In genomic region chr1:110421159-110421777, GRCh38 we compare ENCODE assay signal across 11 cellular contexts. TPM values are rescaled to one million over a fixed set of nuclear protein-coding genes. Genes with fewer than 3 reads are reported as not detected.
DNase-seq lines count a peak whose midpoint lies in the region; ATAC-seq and TF ChIP-seq lines count a peak whose summit lies in the region.
"Had no signal": no experiment of that assay in that cellular context is flagged by ENCODE, and none has a peak within 500 bp of the region (broad histone marks: within the 10 kb centered on the region; RNA-seq: fewer than 3 reads in every experiment).

No MANE protein-coding gene starts in this region.

- no peak overlapping the region for H3K27ac ChIP-seq in psoas muscle

- no peaks in the 10 kb centered on the region for H3K36me3 ChIP-seq in psoas muscle (ENCODE audit: insufficient read depth in 1 of 2, low read depth in 1 of 2)

- no peaks in the 10 kb centered on the region for H3K4me1 ChIP-seq in psoas muscle

- no peaks in the 10 kb centered on the region for H3K9me3 ChIP-seq in psoas muscle

- no peak for DNase-seq in activated CD4-positive, CD25-positive, alpha-beta regulatory T cell treated with anti-CD3 and anti-CD28 coated beads, Interleukin-2, amount 50 U/mL, for 72 hours
- DNase-seq in OCI-M1 (lab: John Stamatoyannopoulos, UW) = peak; percentile 89
- DNase-seq in dedifferentiated amniotic fluid mesenchymal stem cell (ENCODE audit: extremely low spot score) = peak; percentile 42
- DNase-seq in psoas muscle = no peak
- no peak for DNase-seq in NCI-H526 (lab: John Stamatoyannopoulos, UW)
- no peak for DNase-seq in NCI-H1105 treated with DMSO at 0.1 percent for 48 hours (lab: John Stamatoyannopoulos, UW)
- DNase-seq in NCI-H2107 (lab: John Stamatoyannopoulos, UW) = no peak
- DNase-seq: NCI-H510A treated with DMSO at 0.1 percent for 48 hours had no signal

- intact Hi-C loops in psoas muscle (cut with DNase I) = no loop called here

- no peaks in the 10 kb centered on the region for H3K27me3 ChIP-seq in psoas muscle (ENCODE audit: insufficient read depth in 3 of 3, low read length in 2 of 3)

- WGBS in psoas muscle, 3 donors = 37 to 47% (median 40%) methylated on average over 2 of the region's 2 CpGs

- TF ChIP-seq CTCF in psoas muscle (IDR thresholded peaks at IDR 0.05) = no peak

- peak; percentile 69 to 82 for ATAC-seq in activated CD4-positive, CD25-positive, alpha-beta regulatory T cell treated with anti-CD3 and anti-CD28 coated beads, Interleukin-2, amount 50 U/mL, for 24 hours
- ATAC-seq in psoas muscle = peak in 3 of 4 donors; percentile 32 to 49 (median 45)

- no peak overlapping the region for H3K4me3 ChIP-seq in psoas muscle

RNA-seq across cellular contexts. Expression of gene LAMTOR5, which starts 13.8 kb away (rescaled TPM):
- total RNA-seq in psoas muscle = 100 to 1,000 TPM; 166 to 250 (median 207) TPM
- 100 to 1,000 TPM; 348 to 541 (median 375) TPM for polyA plus RNA-seq in psoas muscle

RNA-seq across cellular contexts. Expression of gene PROK1, which starts 29.7 kb away (rescaled TPM):
- under 1 TPM in 3 of 4 donors, not detected in 1; 0.15 to 0.21 (median 0.16) TPM for total RNA-seq in psoas muscle
- polyA plus RNA-seq in psoas muscle = 10 to 100 TPM in 1 of 3 donors, under 1 TPM in 2; 0.23 to 15.0 (median 0.68) TPM
- total RNA-seq: A673, endothelial cell of umbilical vein had no signal
- polyA plus RNA-seq: endothelial cell of umbilical vein had no signal

RNA-seq across cellular contexts. Expression of gene SLC16A4, which starts 30.4 kb away (rescaled TPM):
- total RNA-seq in psoas muscle = 1 to 10 TPM in 2 of 4 donors, under 1 TPM in 2; 0.86 to 1.1 (median 1.0) TPM
- polyA plus RNA-seq in psoas muscle = 1 to 10 TPM in 2 of 3 donors, under 1 TPM in 1; 0.79 to 4.3 (median 1.1) TPM

Comparison
In these comparisons a context has a peak if more than half of its experiments do, and no peak if none do; other contexts are left out.
1. DNase-seq: peak in OCI-M1 (single experiment) and dedifferentiated amniotic fluid mesenchymal stem cell (single experiment); none in activated CD4-positive, CD25-positive, alpha-beta regulatory T cell treated with anti-CD3 and anti-CD28 coated beads, Interleukin-2, amount 50 U/mL, for 72 hours (single experiment), psoas muscle (0 of 2), NCI-H526 (0 of 2), NCI-H1105 treated with DMSO at 0.1 percent for 48 hours (single experiment) and NCI-H2107 (single experiment).